8 cellular contexts compared by ENCODE assay signal in the genomic region with DNA sequence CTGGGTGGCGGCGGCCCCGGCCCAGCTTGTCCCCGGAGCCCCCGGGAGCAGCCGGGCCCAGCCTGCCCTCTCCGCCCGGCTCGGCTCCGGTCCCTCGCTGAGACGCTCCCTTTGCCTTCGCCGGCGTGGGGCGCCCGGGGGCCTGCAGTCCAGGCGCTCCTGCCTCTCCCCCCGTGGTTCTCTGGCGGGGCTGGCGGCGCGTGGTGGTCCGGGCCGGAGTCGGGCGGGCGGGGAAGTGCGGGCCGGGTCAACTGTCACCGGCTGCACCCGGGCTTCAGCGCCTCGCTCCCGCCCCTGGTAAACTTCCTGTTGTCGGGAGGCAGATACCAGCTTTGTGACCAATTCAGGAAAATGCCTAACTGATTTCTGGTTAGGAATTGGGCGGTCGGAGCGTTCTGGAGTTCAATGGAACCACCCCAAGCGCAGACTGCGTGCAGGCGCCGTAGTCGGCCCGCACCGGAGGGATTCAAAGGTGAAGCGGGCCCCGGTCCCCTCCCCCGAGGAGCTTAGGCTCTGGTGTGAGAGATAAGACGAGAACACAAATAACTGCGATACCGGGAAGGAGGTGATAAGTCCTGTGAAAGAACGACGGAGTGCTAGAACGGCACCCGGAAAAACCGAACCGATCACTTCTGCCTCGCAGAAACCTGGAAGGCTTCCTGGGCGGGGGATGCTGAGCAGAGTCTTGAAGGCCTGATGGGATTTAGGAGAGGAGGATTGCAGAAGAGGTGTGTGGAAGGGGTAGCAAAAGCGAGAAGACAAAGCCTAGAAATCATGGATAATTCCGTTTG. TPM values are rescaled to one million over a fixed set of nuclear protein-coding genes. Genes with fewer than 3 reads are reported as not detected.
DNase-seq lines count a peak whose midpoint lies in the region; ATAC-seq and TF ChIP-seq lines count a peak whose summit lies in the region.

No MANE protein-coding gene starts in this region.

- no peak overlapping the region for H2AFZ ChIP-seq in fibroblast of lung (ENCODE audit: low read length)

- H3K79me2 ChIP-seq in fibroblast of lung (ENCODE audit: control insufficient read depth, insufficient read depth, low read length) = peaks cover 59% of the 10 kb centered on the region

- intact Hi-C loops in natural killer cell (cut with micrococcal nuclease) = loop anchor here (1.0 to 2.0 kb wide), 2 partner anchors 53 to 81 kb away; no protein-coding TSS in a partner anchor

- TF ChIP-seq POLR2A in GM15510 (IDR thresholded peaks at IDR 0.05; ENCODE audit: borderline replicate concordance, extremely low read depth, insufficient read length) = peak; percentile 4

- H3K36me3 Mint-ChIP-seq in activated T-cell treated with anti-CD3 and anti-CD28 coated beads, Interleukin-2, amount 50 U/mL, for 72 hours (ENCODE audit: insufficient read depth in 2 of 2) = peaks cover 16 to 21% of the 10 kb centered on the region in 2 donors
- H3K36me3 Mint-ChIP-seq in natural killer cell = no peaks in the 10 kb centered on the region

- peaks cover 52% of the 10 kb centered on the region for H3K4me1 Mint-ChIP-seq in activated T-cell treated with anti-CD3 and anti-CD28 coated beads, Interleukin-2, amount 50 U/mL, for 72 hours (ENCODE audit: low read depth)
- H3K4me1 Mint-ChIP-seq in natural killer cell = peaks cover 48 to 54% of the 10 kb centered on the region in 2 donors

- H3K27me3 ChIP-seq in fibroblast of lung (ENCODE audit: control insufficient read depth, insufficient read depth, low read length) = no peaks in the 10 kb centered on the region
- no peaks in the 10 kb centered on the region for H3K27me3 ChIP-seq in thoracic aorta (replicated peaks; ENCODE audit: insufficient read depth)

- H3K4me3 Mint-ChIP-seq in activated T-cell treated with anti-CD3 and anti-CD28 coated beads, Interleukin-2, amount 50 U/mL, for 72 hours = peak overlapping the region; percentile 94 to 96
- peak overlapping the region; percentile 98 for H3K4me3 Mint-ChIP-seq in natural killer cell

- DNase-seq in NOMO-1 treated with dmso at 0.1 percent for 144 hours (lab: John Stamatoyannopoulos, UW; ENCODE audit: unreplicated experiment) = peak; percentile 19
- DNase-seq in activated T-cell treated with anti-CD3 and anti-CD28 coated beads, Interleukin-2, amount 50 U/mL, for 72 hours = peak; percentile 53 to 58
- peak in 1 of 2 donors; percentile 23 for DNase-seq in fibroblast of lung (ENCODE audit: low read depth in 2 of 2)
- DNase-seq in natural killer cell = peak; percentile 24
- DNase-seq in thoracic aorta (ENCODE audit: low spot score) = no peak
- no peak for DNase-seq in Kasumi-1 (lab: John Stamatoyannopoulos, UW)

- ATAC-seq in HG02763 (IDR thresholded peaks at IDR 0.05; ENCODE audit: unreplicated experiment) (peak; percentile 17), natural killer cell (peak; percentile 10 to 18 (median 17)), thoracic aorta (ENCODE audit: insufficient number of reproducible peaks, low FRiP score, low read depth) (peak; percentile 10)
- peak; percentile 31 to 34 for ATAC-seq in activated T-cell treated with anti-CD3 and anti-CD28 coated beads, Interleukin-2, amount 50 U/mL, for 72 hours (replicated peaks in 1 of 2)

- TF ChIP-seq CTCF in fibroblast of lung (conservative IDR thresholded peaks at IDR 0.05 in 1 of 2, IDR thresholded peaks at IDR 0.05 in 1 of 2; ENCODE audit: low read depth in 1 of 2, low read length in 2 of 2) = no peak
- TF ChIP-seq CTCF in natural killer cell (IDR thresholded peaks at IDR 0.05) = no peak
- peak; percentile 7 for TF ChIP-seq CTCF in thoracic aorta (IDR thresholded peaks at IDR 0.05)

- H3K4me3 ChIP-seq in fibroblast of lung (replicated peaks in 1 of 4; ENCODE audit: control extremely low read depth in 1 of 4, insufficient read depth in 1 of 4, low read depth in 3 of 4, low read length in 4 of 4) (peak overlapping the region; percentile 85 to 99 (median 91)), thoracic aorta (peak overlapping the region; percentile 95)

- peak overlapping the region; percentile 95 for H3K9ac ChIP-seq in fibroblast of lung (ENCODE audit: insufficient read depth, low read length)

- peaks cover 4% of the 10 kb centered on the region for H4K20me1 ChIP-seq in fibroblast of lung (ENCODE audit: control insufficient read depth, extremely low read depth, insufficient read depth, low read length)

- no peaks in the 10 kb centered on the region for H3K27me3 Mint-ChIP-seq in activated T-cell treated with anti-CD3 and anti-CD28 coated beads, Interleukin-2, amount 50 U/mL, for 72 hours (ENCODE audit: low read depth)
- H3K27me3 Mint-ChIP-seq in natural killer cell (ENCODE audit: low read depth in 2 of 2) = no peaks in the 10 kb centered on the region

- peaks cover 7% of the 10 kb centered on the region for H3K4me1 ChIP-seq in fibroblast of lung (ENCODE audit: control insufficient read depth, extremely low read depth, insufficient read depth, low read length)
- H3K4me1 ChIP-seq in thoracic aorta (ENCODE audit: control insufficient read depth in 1 of 2, low read depth in 2 of 2) = peaks cover 33 to 46% of the 10 kb centered on the region in 2 donors

- peaks cover 2% of the 10 kb centered on the region for H3K36me3 ChIP-seq in fibroblast of lung (ENCODE audit: control insufficient read depth, insufficient read depth, low read length)
- H3K36me3 ChIP-seq in thoracic aorta = no peaks in the 10 kb centered on the region

- H3K27ac ChIP-seq in fibroblast of lung (ENCODE audit: insufficient read depth, low read length) (peak overlapping the region; percentile 95), thoracic aorta (peak overlapping the region; percentile 95 to 96)

- no peaks in the 10 kb centered on the region for H3K9me3 Mint-ChIP-seq in activated T-cell treated with anti-CD3 and anti-CD28 coated beads, Interleukin-2, amount 50 U/mL, for 72 hours
- no peaks in the 10 kb centered on the region for H3K9me3 Mint-ChIP-seq in natural killer cell

- no peaks in the 10 kb centered on the region for H3K9me3 ChIP-seq in fibroblast of lung (ENCODE audit: control insufficient read depth, insufficient read depth, low read depth, low read length)
- no peaks in the 10 kb centered on the region for H3K9me3 ChIP-seq in thoracic aorta

- H3K27ac Mint-ChIP-seq in activated T-cell treated with anti-CD3 and anti-CD28 coated beads, Interleukin-2, amount 50 U/mL, for 72 hours = peak overlapping the region; percentile 94
- peak overlapping the region; percentile 92 to 95 for H3K27ac Mint-ChIP-seq in natural killer cell

- H3K4me2 ChIP-seq in fibroblast of lung (ENCODE audit: extremely low read depth, insufficient read depth, low read length) = peak overlapping the region; percentile 86

RNA-seq across cellular contexts. Expression of gene CAB39, which starts 0.9 kb away (rescaled TPM):
- 100 to 1,000 TPM; 130 to 149 TPM for total RNA-seq in activated T-cell treated with anti-CD3 and anti-CD28 coated beads, Interleukin-2, amount 50 U/mL, for 72 hours
- total RNA-seq in fibroblast of lung = 54.2 and 72.3 TPM in 2 replicates
- polyA plus RNA-seq in fibroblast of lung = 51.1 and 54.0 TPM in 2 replicates
- polyA plus RNA-seq in fibroblast of lung (2012) = 38.1 and 42.8 TPM in 2 replicates
- 18.2 and 30.5 TPM in 2 replicates for polyA minus RNA-seq in fibroblast of lung (ENCODE audit: low replicate concordance)
- total RNA-seq in natural killer cell = 10 to 100 TPM; 75.4 to 96.5 (median 90.5) TPM
- total RNA-seq in thoracic aorta = 100 to 1,000 TPM in 1 of 2 donors, 10 to 100 TPM in 1; 83.1 to 103 TPM

Comparison
In these comparisons a context has a peak if more than half of its experiments do, and no peak if none do; other contexts are left out.
1. DNase-seq: peak in NOMO-1 treated with dmso at 0.1 percent for 144 hours (single experiment), activated T-cell treated with anti-CD3 and anti-CD28 coated beads, Interleukin-2, amount 50 U/mL, for 72 hours (2 of 2) and natural killer cell (single experiment); none in thoracic aorta (single experiment) and Kasumi-1 (0 of 2).
2. Peak in every context shown above with its lines, with median percentiles within 50 percentile points of each other: ATAC-seq.